In genomic region chr14:55454264-55455151, GRCh38 we compare ENCODE assay signal across 8 cellular contexts. TPM values are rescaled to one million over a fixed set of nuclear protein-coding genes. Genes with fewer than 3 reads are reported as not detected.
A peak's percentile ranks its signal among the peaks of the same experiment; 100 is the strongest.
DNase-seq lines count a peak whose midpoint lies in the region; ATAC-seq and TF ChIP-seq lines count a peak whose summit lies in the region.

No MANE protein-coding gene starts in this region.

- DNase-seq in H4 (ENCODE audit: low spot score) (peak; percentile 71), NCI-H2171 treated with DMSO at 0.1 percent for 48 hours (lab: John Stamatoyannopoulos, UW) (peak; percentile 60), astrocyte of the hippocampus (ENCODE audit: low read depth, low spot score) (peak; percentile 80), lower lobe of right lung (no peak), 8988T (no peak)
- DNase-seq in activated CD4-positive, alpha-beta T cell treated with anti-CD3 and anti-CD28 coated beads for 4 hours: no peak

- H3K4me3 ChIP-seq in lower lobe of right lung: no peak overlapping the region

- peak; percentile 36 to 47 for ATAC-seq in lower lobe of right lung
- ATAC-seq in GM19328 (IDR thresholded peaks at IDR 0.05; ENCODE audit: unreplicated experiment): no peak
- ATAC-seq in HG03469 (IDR thresholded peaks at IDR 0.05; ENCODE audit: unreplicated experiment): no peak

- H3K36me3 ChIP-seq in lower lobe of right lung: no peaks in the 10 kb centered on the region

- H3K4me1 ChIP-seq in lower lobe of right lung: peaks cover 23% of the 10 kb centered on the region

- no peak overlapping the region for H3K27ac ChIP-seq in lower lobe of right lung

- no peak for TF ChIP-seq CTCF in lower lobe of right lung (IDR thresholded peaks at IDR 0.05)

- H3K27me3 ChIP-seq in lower lobe of right lung (ENCODE audit: low read depth): no peaks in the 10 kb centered on the region

- intact Hi-C loops in lower lobe of right lung (cut with DNase I): no loop called here

- H3K9me3 ChIP-seq in lower lobe of right lung: no peaks in the 10 kb centered on the region

RNA-seq across cellular contexts. Expression of gene TBPL2, which starts 14.1 kb away (rescaled TPM):
- total RNA-seq in H4 (2014; rRNA removed; shearing (Covaris generic)): not detected in 2 replicates
- total RNA-seq in lower lobe of right lung: not detected

RNA-seq across cellular contexts. Expression of gene ATG14, which starts 42.9 kb away (rescaled TPM):
- total RNA-seq in H4 (2014; rRNA removed; shearing (Covaris generic)): 5.7 and 6.4 TPM in 2 replicates
- 9.8 TPM for total RNA-seq in lower lobe of right lung

Comparison
In these comparisons a context has a peak if more than half of its experiments do, and no peak if none do; other contexts are left out.
1. DNase-seq: peak in H4 (single experiment), NCI-H2171 treated with DMSO at 0.1 percent for 48 hours (single experiment) and astrocyte of the hippocampus (single experiment); none in lower lobe of right lung (single experiment), activated CD4-positive, alpha-beta T cell treated with anti-CD3 and anti-CD28 coated beads for 4 hours (0 of 2) and 8988T (single experiment).
2. ATAC-seq: peak in lower lobe of right lung (2 of 2); none in GM19328 (single experiment) and HG03469 (single experiment).